In genomic region chr16:30570621-30571443, GRCh38 we compare ENCODE assay signal across 8 cellular contexts. TPM values are rescaled to one million over a fixed set of nuclear protein-coding genes. Genes with fewer than 3 reads are reported as not detected.
A peak's percentile ranks its signal among the peaks of the same experiment; 100 is the strongest.
DNase-seq lines count a peak whose midpoint lies in the region; ATAC-seq and TF ChIP-seq lines count a peak whose summit lies in the region.

No MANE protein-coding gene starts in this region.

- no peak for DNase-seq in activated T-cell treated with anti-CD3 and anti-CD28 coated beads, Interleukin-2, amount 50 U/mL, for 4 hours
- no peak for DNase-seq in activated T-cell treated with anti-CD3 and anti-CD28 coated beads for 4 hours
- peak; percentile 20 to 32 for DNase-seq in fibroblast of lung (ENCODE audit: low read depth in 2 of 2)
- DNase-seq in natural killer cell: no peak
- no peak for DNase-seq in kidney glomerular epithelial cell (lab: John Stamatoyannopoulos, UW)
- no peak for DNase-seq in H4 (ENCODE audit: low spot score)

- no peaks in the 10 kb centered on the region for H3K36me3 Mint-ChIP-seq in activated T-cell treated with anti-CD3 and anti-CD28 coated beads, Interleukin-2, amount 50 U/mL, for 4 hours (ENCODE audit: insufficient read depth)
- no peaks in the 10 kb centered on the region for H3K36me3 Mint-ChIP-seq in natural killer cell

- H3K9me3 Mint-ChIP-seq in activated T-cell treated with anti-CD3 and anti-CD28 coated beads, Interleukin-2, amount 50 U/mL, for 4 hours: no peaks in the 10 kb centered on the region
- H3K9me3 Mint-ChIP-seq in natural killer cell: no peaks in the 10 kb centered on the region

- no peaks in the 10 kb centered on the region for H3K9me2 ChIP-seq in SU-DHL-6 (replicated peaks; ENCODE audit: insufficient read depth, low read length)

- peak overlapping the region; percentile 72 for H3K4me2 ChIP-seq in SU-DHL-6 (ENCODE audit: low read depth, low read length, poor library complexity, severe bottlenecking)
- peak overlapping the region; percentile 98 for H3K4me2 ChIP-seq in fibroblast of lung (ENCODE audit: extremely low read depth, insufficient read depth, low read length)

- H3K27ac ChIP-seq in SU-DHL-6 (ENCODE audit: low read depth, low read length): peak overlapping the region; percentile 77
- H3K27ac ChIP-seq in fibroblast of lung (ENCODE audit: insufficient read depth, low read length): peak overlapping the region; percentile 69

- no peaks in the 10 kb centered on the region for H3F3A ChIP-seq in SU-DHL-6 (ENCODE audit: insufficient read depth)

- peak overlapping the region; percentile 92 to 95 for H3K27ac Mint-ChIP-seq in natural killer cell

- no peaks in the 10 kb centered on the region for H3K27me3 ChIP-seq in SU-DHL-6 (ENCODE audit: low read length)
- peaks cover 5% of the 10 kb centered on the region for H3K27me3 ChIP-seq in fibroblast of lung (ENCODE audit: control insufficient read depth, insufficient read depth, low read length)

- H4K20me1 ChIP-seq in SU-DHL-6 (ENCODE audit: low read depth, low read length) (no peaks in the 10 kb centered on the region), fibroblast of lung (ENCODE audit: control insufficient read depth, extremely low read depth, insufficient read depth, low read length) (no peaks in the 10 kb centered on the region)

- H3K36me3 ChIP-seq in SU-DHL-6 (ENCODE audit: low read length) (no peaks in the 10 kb centered on the region), fibroblast of lung (ENCODE audit: control insufficient read depth, insufficient read depth, low read length) (no peaks in the 10 kb centered on the region)

- peaks cover 23% of the 10 kb centered on the region for H3K79me2 ChIP-seq in SU-DHL-6 (ENCODE audit: insufficient read depth, low read length)
- H3K79me2 ChIP-seq in fibroblast of lung (ENCODE audit: control insufficient read depth, insufficient read depth, low read length): no peaks in the 10 kb centered on the region

- no peaks in the 10 kb centered on the region for H3K27me3 Mint-ChIP-seq in activated T-cell treated with anti-CD3 and anti-CD28 coated beads, Interleukin-2, amount 50 U/mL, for 4 hours (ENCODE audit: low read depth)
- H3K27me3 Mint-ChIP-seq in natural killer cell (ENCODE audit: low read depth in 2 of 2): no peaks in the 10 kb centered on the region

- ATAC-seq in activated T-cell treated with anti-CD3 and anti-CD28 coated beads, Interleukin-2, amount 50 U/mL, for 4 hours: no peak
- ATAC-seq in natural killer cell (no peak), HG02885 (IDR thresholded peaks at IDR 0.05; ENCODE audit: poor library complexity, unreplicated experiment) (no peak)

- TF ChIP-seq CTCF in SU-DHL-6 (IDR thresholded peaks at IDR 0.05; ENCODE audit: insufficient read depth, low read length, poor library complexity, severe bottlenecking) (no peak), fibroblast of lung (conservative IDR thresholded peaks at IDR 0.05 in 1 of 2, IDR thresholded peaks at IDR 0.05 in 1 of 2; ENCODE audit: low read depth in 1 of 2, low read length in 2 of 2) (no peak), natural killer cell (IDR thresholded peaks at IDR 0.05) (no peak)

- H3K4me1 Mint-ChIP-seq in activated T-cell treated with anti-CD3 and anti-CD28 coated beads, Interleukin-2, amount 50 U/mL, for 4 hours (ENCODE audit: low read depth): peaks cover 43% of the 10 kb centered on the region
- peaks cover 20 to 31% of the 10 kb centered on the region in 2 donors for H3K4me1 Mint-ChIP-seq in natural killer cell

- peak overlapping the region; percentile 77 for H3K9ac ChIP-seq in SU-DHL-6 (ENCODE audit: low read length)
- peak overlapping the region; percentile 68 for H3K9ac ChIP-seq in fibroblast of lung (ENCODE audit: insufficient read depth, low read length)

- peaks cover 3% of the 10 kb centered on the region for H3K4me1 ChIP-seq in fibroblast of lung (ENCODE audit: control insufficient read depth, extremely low read depth, insufficient read depth, low read length)

- H3K4me3 ChIP-seq in SU-DHL-6 (ENCODE audit: insufficient read depth, low read length, poor library complexity, severe bottlenecking) (peak overlapping the region; percentile 73), fibroblast of lung (replicated peaks in 1 of 4; ENCODE audit: control extremely low read depth in 1 of 4, insufficient read depth in 1 of 4, low read depth in 3 of 4, low read length in 4 of 4) (peak overlapping the region; percentile 54 to 78 (median 71))

- peak overlapping the region; percentile 82 for H3K4me3 Mint-ChIP-seq in activated T-cell treated with anti-CD3 and anti-CD28 coated beads, Interleukin-2, amount 50 U/mL, for 4 hours
- peak overlapping the region; percentile 83 for H3K4me3 Mint-ChIP-seq in natural killer cell

- H3K9me3 ChIP-seq in SU-DHL-6 (ENCODE audit: insufficient read depth, low read length) (no peaks in the 10 kb centered on the region), fibroblast of lung (ENCODE audit: control insufficient read depth, insufficient read depth, low read depth, low read length) (no peaks in the 10 kb centered on the region)

- intact Hi-C loops in natural killer cell (cut with micrococcal nuclease): loop anchor here (5.0 kb wide), 1 partner anchor 86 kb away; the partner anchor contains the start of gene FBRS

- H2AFZ ChIP-seq in SU-DHL-6 (ENCODE audit: low read depth, low read length, severe bottlenecking): peak overlapping the region; percentile 89
- peak overlapping the region; percentile 49 for H2AFZ ChIP-seq in fibroblast of lung (ENCODE audit: low read length)

RNA-seq across cellular contexts. Expression of gene ZNF688, which starts 0.7 kb away (rescaled TPM):
- 1 to 10 TPM; 5.6 to 8.1 (median 7.4) TPM for total RNA-seq in activated T-cell treated with anti-CD3 and anti-CD28 coated beads, Interleukin-2, amount 50 U/mL, for 4 hours
- total RNA-seq in fibroblast of lung (10.3 and 12.9 TPM in 2 replicates), natural killer cell (10 to 100 TPM; 10.1 to 16.9 (median 16.5) TPM)
- 3.0 and 3.1 TPM in 2 replicates for polyA plus RNA-seq in fibroblast of lung
- 4.6 and 7.3 TPM in 2 replicates for polyA plus RNA-seq in fibroblast of lung (2012)
- polyA minus RNA-seq in fibroblast of lung (ENCODE audit: low replicate concordance): 0.86 and 2.0 TPM in 2 replicates
- total RNA-seq in H4 (2014; rRNA removed; shearing (Covaris generic)): 3.1 and 6.0 TPM in 2 replicates

RNA-seq across cellular contexts. Expression of gene ZNF764, which starts 12.7 kb away (rescaled TPM):
- total RNA-seq in activated T-cell treated with anti-CD3 and anti-CD28 coated beads, Interleukin-2, amount 50 U/mL, for 4 hours: 10 to 100 TPM; 21.2 to 23.4 (median 22.5) TPM
- 3.1 TPM in 2 replicates for total RNA-seq in fibroblast of lung
- 2.4 and 2.6 TPM in 2 replicates for polyA plus RNA-seq in fibroblast of lung
- 3.2 and 3.8 TPM in 2 replicates for polyA plus RNA-seq in fibroblast of lung (2012)
- polyA minus RNA-seq in fibroblast of lung (ENCODE audit: low replicate concordance): 2.9 and 4.1 TPM in 2 replicates
- total RNA-seq in natural killer cell: 10 to 100 TPM in 2 of 3 donors, 1 to 10 TPM in 1; 9.6 to 13.0 (median 11.7) TPM
- total RNA-seq in H4 (2014; rRNA removed; shearing (Covaris generic)): 3.2 and 5.2 TPM in 2 replicates

RNA-seq across cellular contexts. Expression of gene ZNF785, which starts 14.7 kb away (rescaled TPM):
- total RNA-seq in activated T-cell treated with anti-CD3 and anti-CD28 coated beads, Interleukin-2, amount 50 U/mL, for 4 hours: 1 to 10 TPM; 4.7 to 9.5 (median 6.8) TPM
- total RNA-seq in fibroblast of lung (6.6 and 8.7 TPM in 2 replicates), natural killer cell (10 to 100 TPM in 2 of 3 donors, 1 to 10 TPM in 1; 7.5 to 15.2 (median 10.4) TPM)
- polyA plus RNA-seq in fibroblast of lung: 4.7 and 7.1 TPM in 2 replicates
- 4.5 and 5.2 TPM in 2 replicates for polyA plus RNA-seq in fibroblast of lung (2012)
- 6.3 and 10.8 TPM in 2 replicates for polyA minus RNA-seq in fibroblast of lung (ENCODE audit: low replicate concordance)
- 1.3 and 3.1 TPM in 2 replicates for total RNA-seq in H4 (2014; rRNA removed; shearing (Covaris generic))

RNA-seq across cellular contexts. Expression of gene ZNF747, which starts 36.2 kb away (rescaled TPM):
- 10 to 100 TPM; 14.2 to 15.4 (median 15.2) TPM for total RNA-seq in activated T-cell treated with anti-CD3 and anti-CD28 coated beads, Interleukin-2, amount 50 U/mL, for 4 hours
- 7.4 and 10.6 TPM in 2 replicates for total RNA-seq in fibroblast of lung
- 3.9 and 4.4 TPM in 2 replicates for polyA plus RNA-seq in fibroblast of lung
- polyA plus RNA-seq in fibroblast of lung (2012): 3.2 and 3.6 TPM in 2 replicates
- 2.9 and 7.4 TPM in 2 replicates for polyA minus RNA-seq in fibroblast of lung (ENCODE audit: low replicate concordance)
- 1 to 10 TPM; 5.0 to 8.6 (median 6.3) TPM for total RNA-seq in natural killer cell
- 1.5 and 2.6 TPM in 2 replicates for total RNA-seq in H4 (2014; rRNA removed; shearing (Covaris generic))

RNA-seq across cellular contexts. Expression of gene ZNF689, which starts 39.4 kb away (rescaled TPM):
- 10 to 100 TPM; 15.4 to 16.9 (median 16.0) TPM for total RNA-seq in activated T-cell treated with anti-CD3 and anti-CD28 coated beads, Interleukin-2, amount 50 U/mL, for 4 hours
- total RNA-seq in fibroblast of lung: 4.6 and 6.1 TPM in 2 replicates
- polyA plus RNA-seq in fibroblast of lung: 3.5 and 4.2 TPM in 2 replicates
- 3.6 and 4.7 TPM in 2 replicates for polyA plus RNA-seq in fibroblast of lung (2012)
- polyA minus RNA-seq in fibroblast of lung (ENCODE audit: low replicate concordance): 12.1 and 12.2 TPM in 2 replicates
- 1 to 10 TPM; 8.8 to 9.3 (median 9.1) TPM for total RNA-seq in natural killer cell
- total RNA-seq in H4 (2014; rRNA removed; shearing (Covaris generic)): 9.6 TPM in 2 replicates

Comparison
In these comparisons a context has a peak if more than half of its experiments do, and no peak if none do; other contexts are left out.
1. DNase-seq: peak in fibroblast of lung (2 of 2); none in activated T-cell treated with anti-CD3 and anti-CD28 coated beads, Interleukin-2, amount 50 U/mL, for 4 hours (single experiment), activated T-cell treated with anti-CD3 and anti-CD28 coated beads for 4 hours (single experiment), natural killer cell (single experiment), kidney glomerular epithelial cell (single experiment) and H4 (single experiment).